ENCODE assay signal across 1 cellular context in genomic region chr10:5560142-5560843, GRCh38.
TF ChIP-seq lines count a peak whose summit lies in the region.

No MANE protein-coding gene starts in this region.

TF ChIP-seq in GM23338, 12 proteins besides CTCF, POLR2A, EP300 and RAD21 (continued from another document):
- TF ChIP-seq ZNF462 (CRISPR knock-in tag; IDR thresholded peaks at IDR 0.05) (no peak), POLR2AphosphoS5 (IDR thresholded peaks at IDR 0.05; ENCODE audit: low read depth) (no peak), ETS1 (IDR thresholded peaks at IDR 0.05) (no peak), EZH2 (IDR thresholded peaks at IDR 0.05; ENCODE audit: low read depth, unreplicated experiment) (no peak), JUNB (IDR thresholded peaks at IDR 0.05; ENCODE audit: unreplicated experiment) (no peak), REST (IDR thresholded peaks at IDR 0.05; ENCODE audit: unreplicated experiment) (no peak), ZNF331 (CRISPR knock-in tag; IDR thresholded peaks at IDR 0.05; ENCODE audit: low read depth) (no peak), EZH2phosphoT487 (IDR thresholded peaks at IDR 0.05; ENCODE audit: unreplicated experiment) (no peak), STAT1 (IDR thresholded peaks at IDR 0.05; ENCODE audit: unreplicated experiment) (no peak), ZNF114 (CRISPR knock-in tag; IDR thresholded peaks at IDR 0.05) (no peak), NANOG (IDR thresholded peaks at IDR 0.05; ENCODE audit: borderline replicate concordance) (no peak)
